22 cellular contexts compared by ENCODE assay signal in the genomic region with DNA sequence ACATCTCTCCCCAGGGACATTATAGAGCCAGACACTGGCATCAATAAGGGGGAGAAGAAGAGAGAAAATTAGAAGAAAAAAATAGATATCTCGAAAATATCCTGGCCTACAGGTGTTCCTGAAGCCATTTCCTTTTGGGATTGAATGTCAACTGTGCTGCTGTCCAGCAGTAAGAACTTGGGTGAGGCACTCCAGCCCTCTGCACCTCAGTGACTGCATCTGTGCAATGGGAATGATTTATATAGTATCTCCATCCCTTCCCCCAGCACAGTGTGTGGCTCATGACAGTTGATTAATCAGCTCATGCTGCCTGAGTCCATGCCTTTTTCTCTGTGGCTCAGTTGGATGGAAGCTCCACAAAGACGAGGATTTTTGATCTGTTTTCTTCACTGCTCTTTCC.
"Had no signal": no experiment of that assay in that cellular context is flagged by ENCODE, and none has a peak within 500 bp of the region (broad histone marks: within the 10 kb centered on the region; RNA-seq: fewer than 3 reads in every experiment).

No MANE protein-coding gene starts in this region.

- H3K4me2 ChIP-seq: KMS-11, SK-N-SH had no signal

- ATAC-seq: T-cell had no signal

- FAIRE-seq: HTR-8/SVneo had no signal

- H3K9me3 Mint-ChIP-seq: T-cell had no signal

- H3K9me3 ChIP-seq: SK-N-SH had no signal

- H3K4me3 Mint-ChIP-seq: T-cell had no signal

- DNase-seq: Kasumi-1, MM.1S, NCI-H1092 treated with DMSO at 0.1 percent for 48 hours, NCI-H1436, NCI-H187, NCI-H2029, NCI-H2081 treated with DMSO at 0.1 percent for 48 hours, NCI-H2171, NCI-H226, NCI-H446, NCI-H510A, NCI-H524 treated with DMSO at 0.1 percent for 48 hours, NCI-H69, NCI-H774, SHP77, SK-N-SH, SW 1271, T-cell had no signal

- H3K9ac ChIP-seq: KMS-11, SK-N-SH had no signal

- H3K27ac ChIP-seq: HL-60, KMS-11, RWPE1 had no signal

- H3K27ac Mint-ChIP-seq: T-cell had no signal

- H3K36me3 Mint-ChIP-seq: T-cell had no signal
